Comparison of ENCODE assay signal across 14 cellular contexts in genomic region chr7:6234384-6234783, GRCh38. TPM values are rescaled to one million over a fixed set of nuclear protein-coding genes. Genes with fewer than 3 reads are reported as not detected.
A peak's percentile ranks its signal among the peaks of the same experiment; 100 is the strongest.
DNase-seq lines count a peak whose midpoint lies in the region; ATAC-seq and TF ChIP-seq lines count a peak whose summit lies in the region.
"Had no signal": no experiment of that assay in that cellular context is flagged by ENCODE, and none has a peak within 500 bp of the region (broad histone marks: within the 10 kb centered on the region; RNA-seq: fewer than 3 reads in every experiment).

No MANE protein-coding gene starts in this region.

- H3K27me3 ChIP-seq in breast epithelium = no peaks in the 10 kb centered on the region
- H3K27me3 ChIP-seq: uterus had no signal

- intact Hi-C loops in breast epithelium (cut with DNase I; ENCODE audit: low total_unique reads) = no loop called here

- peak; percentile 64 to 70 for ATAC-seq in activated T-cell treated with anti-CD3 and anti-CD28 coated beads, Interleukin-2, amount 50 U/mL, for 72 hours (replicated peaks in 1 of 2)
- ATAC-seq in GM19351 (IDR thresholded peaks at IDR 0.05; ENCODE audit: unreplicated experiment) (peak; percentile 57), HG03378 (IDR thresholded peaks at IDR 0.05; ENCODE audit: unreplicated experiment) (peak; percentile 73)
- ATAC-seq: activated CD8-positive, alpha-beta memory T cell treated with anti-CD3 and anti-CD28 coated beads, Interleukin-2, amount 10 ng/mL, durations not matched to agents 7 days and 5 days had no signal

- peaks cover 27% of the 10 kb centered on the region for H3K27me3 Mint-ChIP-seq in activated T-cell treated with anti-CD3 and anti-CD28 coated beads, Interleukin-2, amount 50 U/mL, for 72 hours (ENCODE audit: low read depth)
- H3K27me3 Mint-ChIP-seq in activated T-cell treated with anti-CD3 and anti-CD28 coated beads, Interleukin-2, amount 50 U/mL, for 24 hours = peaks cover 16% of the 10 kb centered on the region
- H3K27me3 Mint-ChIP-seq in immature natural killer cell (ENCODE audit: low read depth in 3 of 3) = peaks cover 2 to 6% (median 3%) of the 10 kb centered on the region in 3 donors

- H3K4me3 Mint-ChIP-seq in activated T-cell treated with anti-CD3 and anti-CD28 coated beads, Interleukin-2, amount 50 U/mL, for 72 hours = no peak overlapping the region
- no peak overlapping the region for H3K4me3 Mint-ChIP-seq in activated T-cell treated with anti-CD3 and anti-CD28 coated beads, Interleukin-2, amount 50 U/mL, for 24 hours
- H3K4me3 Mint-ChIP-seq in immature natural killer cell = peak overlapping the region in 3 of 5 donors; percentile 12 to 27 (median 16)
- H3K4me3 Mint-ChIP-seq: activated CD8-positive, alpha-beta memory T cell treated with anti-CD3 and anti-CD28 coated beads, Interleukin-2, amount 10 ng/mL, durations not matched to agents 7 days and 5 days; T-helper 1 cell treated with Interleukin-12 subunit alpha and Interleukin-12 subunit beta and Interleukin-4 antibody, amounts not matched to agents 30 μg/mL and 1 μg/mL, for 36 hours had no signal

- H3K27ac Mint-ChIP-seq in activated T-cell treated with anti-CD3 and anti-CD28 coated beads, Interleukin-2, amount 50 U/mL, for 72 hours = no peak overlapping the region
- H3K27ac Mint-ChIP-seq in activated T-cell treated with anti-CD3 and anti-CD28 coated beads, Interleukin-2, amount 50 U/mL, for 24 hours = no peak overlapping the region
- peak overlapping the region in 2 of 6 donors; percentile 37 to 60 for H3K27ac Mint-ChIP-seq in immature natural killer cell
- H3K27ac Mint-ChIP-seq: activated CD8-positive, alpha-beta memory T cell treated with anti-CD3 and anti-CD28 coated beads, Interleukin-2, amount 10 ng/mL, durations not matched to agents 7 days and 5 days; T-helper 1 cell treated with Interleukin-12 subunit alpha and Interleukin-12 subunit beta and Interleukin-4 antibody, amounts not matched to agents 30 μg/mL and 1 μg/mL, for 36 hours had no signal

- peak in 1 of 2 donors; percentile 23 for DNase-seq in activated T-cell treated with anti-CD3 and anti-CD28 coated beads, Interleukin-2, amount 50 U/mL, for 72 hours
- DNase-seq in activated T-cell treated with anti-CD3 and anti-CD28 coated beads, Interleukin-2, amount 50 U/mL, for 24 hours = no peak
- no peak for DNase-seq in immature natural killer cell
- DNase-seq in DMS79 (lab: John Stamatoyannopoulos, UW) = no peak
- no peak for DNase-seq in breast epithelium (ENCODE audit: low spot score in 2 of 2)
- no peak for DNase-seq in NCI-H187 treated with DMSO at 0.1 percent for 48 hours (lab: John Stamatoyannopoulos, UW)
- DNase-seq: activated CD8-positive, alpha-beta memory T cell treated with anti-CD3 and anti-CD28 coated beads, Interleukin-2, amount 10 ng/mL, durations not matched to agents 7 days and 5 days; DMS 273 treated with DMSO at 0.1 percent for 48 hours; foreskin fibroblast; NCI-H446; uterus had no signal

- H3K4me3 ChIP-seq in breast epithelium = no peak overlapping the region
- H3K4me3 ChIP-seq: uterus had no signal

- peaks cover 10% of the 10 kb centered on the region for H3K4me1 Mint-ChIP-seq in activated T-cell treated with anti-CD3 and anti-CD28 coated beads, Interleukin-2, amount 50 U/mL, for 72 hours (ENCODE audit: low read depth)
- H3K4me1 Mint-ChIP-seq in activated T-cell treated with anti-CD3 and anti-CD28 coated beads, Interleukin-2, amount 50 U/mL, for 24 hours (ENCODE audit: low read depth) = peaks cover 29% of the 10 kb centered on the region
- peaks cover 80 to 90% of the 10 kb centered on the region in 2 donors for H3K4me1 Mint-ChIP-seq in immature natural killer cell

- TF ChIP-seq CTCF in breast epithelium (IDR thresholded peaks at IDR 0.05) = no peak

- no peaks in the 10 kb centered on the region for H3K9me3 ChIP-seq in breast epithelium
- H3K9me3 ChIP-seq: uterus had no signal

- no peaks in the 10 kb centered on the region for H3K9me3 Mint-ChIP-seq in activated T-cell treated with anti-CD3 and anti-CD28 coated beads, Interleukin-2, amount 50 U/mL, for 72 hours
- no peaks in the 10 kb centered on the region for H3K9me3 Mint-ChIP-seq in activated T-cell treated with anti-CD3 and anti-CD28 coated beads, Interleukin-2, amount 50 U/mL, for 24 hours
- H3K9me3 Mint-ChIP-seq in immature natural killer cell = peaks cover 0 to 2% (median 0%) of the 10 kb centered on the region in 6 donors
- H3K9me3 Mint-ChIP-seq: T-helper 1 cell treated with Interleukin-12 subunit alpha and Interleukin-12 subunit beta and Interleukin-4 antibody, amounts not matched to agents 30 μg/mL and 1 μg/mL, for 36 hours had no signal

- no peaks in the 10 kb centered on the region for H3K36me3 ChIP-seq in breast epithelium
- H3K36me3 ChIP-seq: uterus had no signal

- H3K36me3 Mint-ChIP-seq in activated T-cell treated with anti-CD3 and anti-CD28 coated beads, Interleukin-2, amount 50 U/mL, for 72 hours (ENCODE audit: insufficient read depth in 2 of 2) = no peaks in the 10 kb centered on the region
- H3K36me3 Mint-ChIP-seq in activated T-cell treated with anti-CD3 and anti-CD28 coated beads, Interleukin-2, amount 50 U/mL, for 24 hours (ENCODE audit: low read depth) = no peaks in the 10 kb centered on the region
- H3K36me3 Mint-ChIP-seq in immature natural killer cell = no peaks in the 10 kb centered on the region
- H3K36me3 Mint-ChIP-seq: activated CD8-positive, alpha-beta memory T cell treated with anti-CD3 and anti-CD28 coated beads, Interleukin-2, amount 10 ng/mL, durations not matched to agents 7 days and 5 days had no signal

- H3K4me1 ChIP-seq in breast epithelium = no peaks in the 10 kb centered on the region
- H3K4me1 ChIP-seq: uterus had no signal

- no peak for TF ChIP-seq POLR2A in breast epithelium (IDR thresholded peaks at IDR 0.05)

- H3K27ac ChIP-seq in breast epithelium = no peak overlapping the region
- H3K27ac ChIP-seq: uterus had no signal

RNA-seq across cellular contexts. Expression of gene CYTH3, which starts 38.0 kb away (rescaled TPM):
- total RNA-seq in activated T-cell treated with anti-CD3 and anti-CD28 coated beads, Interleukin-2, amount 50 U/mL, for 72 hours = 1 to 10 TPM; 1.4 to 2.0 TPM
- polyA plus RNA-seq in immature natural killer cell = 10 to 100 TPM in 1 of 3 donors, 1 to 10 TPM in 2; 1.2 to 19.3 (median 5.8) TPM
- total RNA-seq in breast epithelium = 10 to 100 TPM; 23.6 to 46.4 (median 33.4) TPM

Comparison
In these comparisons a context has a peak if more than half of its experiments do, and no peak if none do; other contexts are left out.
1. H3K4me3 Mint-ChIP-seq: peak in immature natural killer cell (3 of 5); none in activated T-cell treated with anti-CD3 and anti-CD28 coated beads, Interleukin-2, amount 50 U/mL, for 72 hours (0 of 2) and activated T-cell treated with anti-CD3 and anti-CD28 coated beads, Interleukin-2, amount 50 U/mL, for 24 hours (single experiment).
2. RNA of gene CYTH3, which starts 38.0 kb away (total RNA-seq): 23.6 to 46.4 TPM in breast epithelium; 1.4 to 2.0 TPM in activated T-cell treated with anti-CD3 and anti-CD28 coated beads, Interleukin-2, amount 50 U/mL, for 72 hours; every median in the first group is over 4 times any median in the second.
3. Peak in every context shown above with its lines, with median percentiles within 50 percentile points of each other: ATAC-seq.